In the genomic region with DNA sequence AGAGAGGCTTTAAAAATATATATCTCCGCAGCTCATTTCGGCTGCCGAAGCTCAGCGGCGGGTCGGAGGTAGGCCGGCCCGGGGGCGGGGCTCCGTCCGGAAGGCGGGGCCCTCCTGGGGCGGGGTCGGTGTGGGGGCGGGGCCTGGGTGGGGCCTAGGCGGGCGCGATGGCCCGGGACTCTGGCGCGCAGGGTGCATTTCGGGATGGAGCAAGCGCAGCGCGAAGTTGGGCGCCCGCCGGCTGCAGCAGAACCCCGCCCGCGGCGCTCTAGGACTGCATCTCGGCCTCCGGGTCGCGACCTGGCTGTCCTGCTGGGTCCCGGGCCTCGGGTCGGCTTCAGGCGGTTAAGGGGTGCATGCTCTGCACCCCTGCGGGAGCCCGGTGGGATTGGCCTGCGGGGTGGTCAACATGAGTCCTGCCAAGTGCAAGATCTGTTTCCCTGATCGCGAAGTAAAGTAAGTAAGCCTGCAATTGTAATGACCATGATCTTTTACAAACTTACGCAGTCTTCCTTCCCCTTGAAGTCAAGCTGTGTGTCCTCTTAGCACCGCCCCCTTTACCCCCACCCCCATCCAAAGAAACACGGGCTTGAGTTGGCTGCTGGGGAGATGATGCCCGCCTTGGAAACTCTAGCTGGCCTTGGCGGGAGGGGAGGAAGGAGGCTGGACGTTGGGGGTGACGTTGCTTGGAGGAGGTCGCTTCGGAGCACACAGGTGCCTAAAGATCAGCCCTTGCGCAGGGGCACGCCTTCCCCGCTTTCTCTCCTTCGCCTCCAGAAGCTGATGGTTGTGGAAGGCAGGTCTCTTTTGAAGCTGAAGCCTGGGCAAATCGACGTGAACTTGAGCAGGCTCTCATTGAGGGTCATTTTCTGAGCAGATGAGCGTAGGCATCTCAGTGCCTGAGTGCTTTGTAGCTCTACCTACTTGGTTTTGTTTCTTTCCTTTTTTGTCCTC, we compare ENCODE assay signal across 8 cellular contexts. TPM values are rescaled to one million over a fixed set of nuclear protein-coding genes. Genes with fewer than 3 reads are reported as not detected.
DNase-seq lines count a peak whose midpoint lies in the region; ATAC-seq and TF ChIP-seq lines count a peak whose summit lies in the region.

No MANE protein-coding gene starts in this region.

- peaks cover 25% of the 10 kb centered on the region for H3K27me3 Mint-ChIP-seq in neural crest cell (ENCODE audit: low read depth)
- H3K27me3 Mint-ChIP-seq in stimulated activated naive CD8-positive, alpha-beta T cell treated with anti-CD3 and anti-CD28 coated beads, Interleukin-15, amount 100 ng/mL, for 72 hours, result no peaks in the 10 kb centered on the region

- peak; percentile 68 for TF ChIP-seq POLR2A in Raji (IDR thresholded peaks at IDR 0.05; ENCODE audit: insufficient read depth, low read depth, low read length)

- H3K4me3 Mint-ChIP-seq in neural crest cell, result peak overlapping the region; percentile 95
- H3K4me3 Mint-ChIP-seq in stimulated activated naive CD8-positive, alpha-beta T cell treated with anti-CD3 and anti-CD28 coated beads, Interleukin-15, amount 100 ng/mL, for 72 hours, result peak overlapping the region; percentile 88 to 94

- DNase-seq in CMK (ENCODE audit: low read depth), result peak; percentile 55
- DNase-seq in Jurkat, Clone E6-1 (ENCODE audit: low read depth, low spot score), result peak; percentile 74
- peak; percentile 73 for DNase-seq in activated gamma-delta T cell treated with Interleukin-2 at 50 U/mL for 16 hours
- DNase-seq in foreskin melanocyte, result peak; percentile 58
- DNase-seq in neural crest cell (ENCODE audit: low read depth, low spot score), result peak; percentile 70
- DNase-seq in stimulated activated naive CD8-positive, alpha-beta T cell treated with anti-CD3 and anti-CD28 coated beads, Interleukin-15, amount 100 ng/mL, for 72 hours, result peak; percentile 83 to 87

- peak overlapping the region; percentile 75 for H3K4me3 ChIP-seq in Jurkat, Clone E6-1 (ENCODE audit: low read length)

- peak; percentile 84 for ATAC-seq in GM21515 (IDR thresholded peaks at IDR 0.05; ENCODE audit: unreplicated experiment)
- peak; percentile 96 for ATAC-seq in stimulated activated naive CD8-positive, alpha-beta T cell treated with anti-CD3 and anti-CD28 coated beads, Interleukin-15, amount 100 ng/mL, for 72 hours

- H3K36me3 Mint-ChIP-seq in neural crest cell (ENCODE audit: low read depth), result no peaks in the 10 kb centered on the region

- H3K9me3 Mint-ChIP-seq in neural crest cell, result no peaks in the 10 kb centered on the region
- no peaks in the 10 kb centered on the region for H3K9me3 Mint-ChIP-seq in stimulated activated naive CD8-positive, alpha-beta T cell treated with anti-CD3 and anti-CD28 coated beads, Interleukin-15, amount 100 ng/mL, for 72 hours

- H3K27ac Mint-ChIP-seq in neural crest cell (ENCODE audit: unreplicated experiment), result peak overlapping the region; percentile 92
- peak overlapping the region; percentile 84 to 92 for H3K27ac Mint-ChIP-seq in stimulated activated naive CD8-positive, alpha-beta T cell treated with anti-CD3 and anti-CD28 coated beads, Interleukin-15, amount 100 ng/mL, for 72 hours

- peaks cover 19% of the 10 kb centered on the region for H3K4me1 Mint-ChIP-seq in neural crest cell
- H3K4me1 Mint-ChIP-seq in stimulated activated naive CD8-positive, alpha-beta T cell treated with anti-CD3 and anti-CD28 coated beads, Interleukin-15, amount 100 ng/mL, for 72 hours, result peaks cover 22% of the 10 kb centered on the region

- TF ChIP-seq CTCF in neural crest cell (conservative IDR thresholded peaks at IDR 0.05), result no peak

RNA-seq across cellular contexts. Expression of gene ACACB, which starts 38.4 kb away (rescaled TPM):
- polyA plus RNA-seq in Jurkat, Clone E6-1 (2012; ENCODE audit: insufficient read depth, insufficient read length), result 6.1 TPM
- total RNA-seq in neural crest cell, result 15.9 and 16.8 TPM in 2 replicates

RNA-seq across cellular contexts. Expression of gene UNG, which starts 57.4 kb away (rescaled TPM):
- polyA plus RNA-seq in Jurkat, Clone E6-1 (2012; ENCODE audit: insufficient read depth, insufficient read length), result 102 TPM
- total RNA-seq in neural crest cell, result 77.6 and 78.7 TPM in 2 replicates

Comparison
In these comparisons a context has a peak if more than half of its experiments do, and no peak if none do; other contexts are left out.
1. Peak in every context shown above with its lines: DNase-seq, ATAC-seq and H3K4me3 ChIP-seq.